ENCODE assay signal across 23 cellular contexts in genomic region chr12:34348836-34349672, GRCh38.
DNase-seq lines count a peak whose midpoint lies in the region; ATAC-seq, FAIRE-seq and TF ChIP-seq lines count a peak whose summit lies in the region.
"Had no signal": no experiment of that assay in that cellular context is flagged by ENCODE, and none has a peak within 500 bp of the region (broad histone marks: within the 10 kb centered on the region; RNA-seq: fewer than 3 reads in every experiment).

No MANE protein-coding gene starts in this region.

- no peaks in the 10 kb centered on the region for H3K36me3 ChIP-seq in Panc1 (ENCODE audit: control insufficient read depth, insufficient read depth, low read length)
- H3K36me3 ChIP-seq: HAP-1 had no signal

- POLR2A ChIA-PET in Panc1 (lab: Charles Lee) = no interaction called here

- H3K4me1 ChIP-seq in Panc1 (ENCODE audit: control insufficient read depth, insufficient read depth, low read length) = peaks cover 63% of the 10 kb centered on the region
- H3K4me1 ChIP-seq: HAP-1 had no signal

- H3K27me3 ChIP-seq in Panc1 (ENCODE audit: control insufficient read depth, insufficient read depth, low read length) = no peaks in the 10 kb centered on the region; the same call in 1 of the 2 replicates

- BruUV-seq in Panc1 (replicated peaks; lab: Mats Ljungman, UMichigan) = no TSS peak

- no peak for TF ChIP-seq CTCF in LNCaP clone FGC (IDR thresholded peaks at IDR 0.05; ENCODE audit: control insufficient read depth, extremely low read depth, insufficient read depth)
- TF ChIP-seq CTCF in Panc1 (IDR thresholded peaks at IDR 0.05) = no peak

- H3K9me3 ChIP-seq in Panc1 (ENCODE audit: control insufficient read depth, insufficient read depth, low read depth, low read length) = no peaks in the 10 kb centered on the region
- H3K9me3 ChIP-seq: HAP-1 had no signal

- intact Hi-C loops in Panc1 (cut with micrococcal nuclease; ENCODE audit: unreplicated experiment) = loop anchor here (5.0 kb wide), 1 partner anchor 33 kb away; no protein-coding TSS in a partner anchor

- ATAC-seq in Panc1 (peak; percentile 52), GM18868 (IDR thresholded peaks at IDR 0.05; ENCODE audit: unreplicated experiment) (no peak)
- ATAC-seq: GM12878, GM23338, T-helper 17 cell had no signal

- CTCF ChIA-PET in Panc1 (lab: Charles Lee) = no interaction called here

- peak overlapping the region; percentile 63 for H3K27ac ChIP-seq in Panc1 (ENCODE audit: low read length)
- H3K27ac ChIP-seq: HL-60 had no signal

- FAIRE-seq in urothelium cell line (lab: Jason Lieb, UNC) = no peak
- FAIRE-seq: D721Med, GM12878 had no signal

- H3K4me3 ChIP-seq in LNCaP clone FGC (ENCODE audit: low read depth, low read length) (peak overlapping the region; percentile 18; the same call in 1 of the 2 replicates), Panc1 (ENCODE audit: low read depth in 2 of 2, low read length in 2 of 2) (peak overlapping the region; percentile 42 to 68)
- H3K4me3 ChIP-seq: GM12878, GM23338, HAP-1 had no signal

- peak; percentile 24 for DNase-seq in DMS 273 (lab: John Stamatoyannopoulos, UW; ENCODE audit: unreplicated experiment)
- DNase-seq in DMS 273 treated with DMSO at 0.1 percent for 48 hours (lab: John Stamatoyannopoulos, UW) = no peak
- DNase-seq in LNCaP clone FGC (ENCODE audit: low read depth) = no peak
- DNase-seq in Panc1 (ENCODE audit: low read depth, low spot score) = no peak
- peak; percentile 73 for DNase-seq in urothelium cell line (ENCODE audit: low spot score)
- no peak for DNase-seq in AML-193 (lab: John Stamatoyannopoulos, UW)
- DNase-seq in KBM-7 = no peak
- DNase-seq: 8988T; DND-41; Kasumi-1; NCI-H1092; NCI-H1436; NCI-H187 treated with DMSO at 0.1 percent for 48 hours; NCI-H69; NK-92 treated with Interleukin-12 subunit alpha and Interleukin-12 subunit beta, amount 100 ng/mL, for 24 hours; Right ventricle myocardium superior; T-helper 17 cell had no signal

- in situ Hi-C loops in Panc1 (cut with HindIII; ENCODE audit: low pct_unique_long_range_greater_than_20kb, low sequenced_read_pairs) = no loop called here
- in situ Hi-C loops in KBM-7 (cut with MboI; ENCODE audit: low pct_unique_long_range_greater_than_20kb, low sequenced_read_pairs) = no loop called here

Comparison
In these comparisons a context has a peak if more than half of its experiments do, and no peak if none do; other contexts are left out.
1. DNase-seq: peak in DMS 273 (single experiment) and urothelium cell line (single experiment); none in DMS 273 treated with DMSO at 0.1 percent for 48 hours (single experiment), LNCaP clone FGC (single experiment), Panc1 (single experiment), AML-193 (0 of 2) and KBM-7 (single experiment).